ENCODE assay signal across 12 cellular contexts in genomic region chr5:124951676-124952075, GRCh38.
DNase-seq lines count a peak whose midpoint lies in the region; ATAC-seq and TF ChIP-seq lines count a peak whose summit lies in the region.
"Had no signal": no experiment of that assay in that cellular context is flagged by ENCODE, and none has a peak within 500 bp of the region (broad histone marks: within the 10 kb centered on the region; RNA-seq: fewer than 3 reads in every experiment).

No MANE protein-coding gene starts in this region.

- H3F3A ChIP-seq in OCI-LY1 (ENCODE audit: insufficient read depth, low read length), result no peaks in the 10 kb centered on the region

- POLR2A ChIA-PET in GM10248 (lab: Yijun Ruan, JAX), result interaction anchor here (0.6 to 0.7 kb wide), 2 partner anchors 300 to 1826 kb away, joined by 4 read pairs; no protein-coding TSS in a partner anchor

- peak overlapping the region; percentile 95 for H3K27ac ChIP-seq in OCI-LY1 (ENCODE audit: low read depth, low read length, poor library complexity, severe bottlenecking)

- no peak overlapping the region for H2AFZ ChIP-seq in OCI-LY1 (ENCODE audit: low read length)

- H3K36me3 ChIP-seq in OCI-LY1 (ENCODE audit: insufficient read depth, low read length), result peaks cover 21% of the 10 kb centered on the region

- peaks cover 43% of the 10 kb centered on the region for H3K4me1 ChIP-seq in OCI-LY1 (ENCODE audit: insufficient read depth, low read length, severe bottlenecking)

- DNase-seq in GM10248 (ENCODE audit: extremely low spot score) (peak; percentile 36), midbrain (lab: John Stamatoyannopoulos, UW) (no peak), HT-29 (ENCODE audit: low spot score) (no peak), HuH-7 (ENCODE audit: low spot score) (no peak), NCI-H226 (no peak)
- DNase-seq: activated CD4-positive, alpha-beta T cell treated with anti-CD3 and anti-CD28 coated beads, Interleukin-2, amount 10 ng/mL, durations not matched to agents 7 days and 5 days; HCEC 1CT; NCI-H446 treated with DMSO at 0.1 percent for 48 hours; stimulated activated CD4-positive, alpha-beta T cell treated with anti-CD3 and anti-CD28 coated beads, Interleukin-2, amount 100 ng/mL, for 48 hours had no signal

- H3K9ac ChIP-seq in OCI-LY1 (ENCODE audit: low read length), result peak overlapping the region; percentile 62

- no peak for TF ChIP-seq CTCF in GM10248 (IDR thresholded peaks at IDR 0.05; ENCODE audit: control extremely low read depth, extremely low read depth, low read depth, missing control alignments)
- TF ChIP-seq CTCF in OCI-LY1 (IDR thresholded peaks at IDR 0.05; ENCODE audit: low read length), result no peak

- no peaks in the 10 kb centered on the region for H4K20me1 ChIP-seq in OCI-LY1 (ENCODE audit: insufficient read depth, low read length)

- H3K9me3 ChIP-seq in OCI-LY1 (ENCODE audit: low read length), result no peaks in the 10 kb centered on the region

- no peaks in the 10 kb centered on the region for H3K79me2 ChIP-seq in OCI-LY1 (ENCODE audit: insufficient read depth, low read length)

- H3K4me2 ChIP-seq in OCI-LY1 (ENCODE audit: low read length), result peak overlapping the region; percentile 90

- no peaks in the 10 kb centered on the region for H3K27me3 ChIP-seq in OCI-LY1 (ENCODE audit: insufficient read depth, low read length)

- peak; percentile 61 for ATAC-seq in GM19452 (IDR thresholded peaks at IDR 0.05; ENCODE audit: unreplicated experiment)
- ATAC-seq in HG02981 (IDR thresholded peaks at IDR 0.05; ENCODE audit: unreplicated experiment), result peak; percentile 63

- H3K9me2 ChIP-seq in OCI-LY1 (ENCODE audit: low read depth, low read length), result no peaks in the 10 kb centered on the region

- H3K4me3 ChIP-seq in OCI-LY1 (ENCODE audit: low read depth, low read length, poor library complexity, severe bottlenecking), result peak overlapping the region; percentile 61

- CTCF ChIA-PET in GM10248 (lab: Yijun Ruan, JAX), result interaction anchor here (0.7 to 1.4 kb wide), 3 partner anchors 43 to 89 kb away, joined by 3 to 4 read pairs (median 3); no protein-coding TSS in a partner anchor
